In genomic region chr4:141117935-141118334, GRCh38 we compare ENCODE assay signal across 12 cellular contexts. TPM values are rescaled to one million over a fixed set of nuclear protein-coding genes. Genes with fewer than 3 reads are reported as not detected.
"Had no signal": no experiment of that assay in that cellular context is flagged by ENCODE, and none has a peak within 500 bp of the region (broad histone marks: within the 10 kb centered on the region; RNA-seq: fewer than 3 reads in every experiment).

No MANE protein-coding gene starts in this region.

- H2AFZ ChIP-seq: GM23248 had no signal

- H3K36me3 ChIP-seq: HAP-1 had no signal

- H3K4me1 ChIP-seq: HAP-1 had no signal

- DNase-seq: GM23248, GOT3, H7, HFFc6, IMR-90, Karpas-422, KBM-7 had no signal

- H3K4me3 ChIP-seq: GM23248, HAP-1 had no signal

- FAIRE-seq: HTR-8/SVneo had no signal

- H3K4me2 ChIP-seq: KMS-11 had no signal

- H3K27ac ChIP-seq: GM23248, KMS-11 had no signal

- ATAC-seq: HCT116 had no signal

- H3K9ac ChIP-seq: GM23248, KMS-11 had no signal

RNA-seq across cellular contexts. Expression of gene RNF150, which starts 15.3 kb away (rescaled TPM):
- total RNA-seq: HT-29 had no signal
